10 cellular contexts compared by ENCODE assay signal in the genomic region with DNA sequence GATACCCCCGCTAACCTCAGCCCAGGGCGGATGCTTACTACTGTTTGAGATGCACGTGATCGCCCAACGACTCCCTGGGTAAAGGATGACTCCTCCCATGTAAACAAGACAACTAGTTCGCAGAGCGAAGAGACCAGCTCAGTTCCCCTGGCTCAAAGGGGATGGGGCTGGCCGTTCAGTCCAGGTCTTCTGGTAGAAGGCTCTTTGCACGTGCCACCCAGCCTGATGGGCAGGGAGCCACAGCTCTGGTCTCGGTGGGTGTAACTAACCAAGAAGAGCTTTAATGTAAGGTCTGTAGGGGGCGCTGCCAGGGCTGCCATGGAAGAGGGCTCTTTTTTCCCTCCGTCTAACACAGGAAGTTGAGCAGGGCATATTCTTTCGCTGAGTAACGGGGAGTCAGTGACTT. TPM values are rescaled to one million over a fixed set of nuclear protein-coding genes. Genes with fewer than 3 reads are reported as not detected.
DNase-seq lines count a peak whose midpoint lies in the region; ATAC-seq and TF ChIP-seq lines count a peak whose summit lies in the region.
"Had no signal": no experiment of that assay in that cellular context is flagged by ENCODE, and none has a peak within 500 bp of the region (broad histone marks: within the 10 kb centered on the region; RNA-seq: fewer than 3 reads in every experiment).

No MANE protein-coding gene starts in this region.

- peak; percentile 27 for TF ChIP-seq CTCF in CD14-positive monocyte (IDR thresholded peaks at IDR 0.05)

- H3K4me1 Mint-ChIP-seq in CD14-positive monocyte, result peaks cover 8% of the 10 kb centered on the region
- H3K4me1 Mint-ChIP-seq in naive thymus-derived CD4-positive, alpha-beta T cell, result peaks cover 8 to 16% (median 14%) of the 10 kb centered on the region in 7 donors

- H3K36me3 ChIP-seq in naive thymus-derived CD4-positive, alpha-beta T cell (ENCODE audit: control insufficient read depth in 2 of 3, insufficient read depth in 3 of 3, low read length in 3 of 3), result no peaks in the 10 kb centered on the region

- ATAC-seq in naive thymus-derived CD4-positive, alpha-beta T cell, result peak; percentile 90
- ATAC-seq in GM21717 (IDR thresholded peaks at IDR 0.05; ENCODE audit: unreplicated experiment), result no peak
- ATAC-seq in left lobe of liver, result no peak
- ATAC-seq in GM19452 (IDR thresholded peaks at IDR 0.05; ENCODE audit: unreplicated experiment), result no peak

- H3K36me3 Mint-ChIP-seq in CD14-positive monocyte, result no peaks in the 10 kb centered on the region
- H3K36me3 Mint-ChIP-seq in naive thymus-derived CD4-positive, alpha-beta T cell, result peaks cover 0 to 6% (median 0%) of the 10 kb centered on the region in 5 donors

- no peak for DNase-seq in CD14-positive monocyte (ENCODE audit: low spot score)
- peak; percentile 45 for DNase-seq in NCI-H774 (lab: John Stamatoyannopoulos, UW)
- DNase-seq in activated T-helper 9 cell treated with anti-CD3 and anti-CD28 coated beads, Interleukin-2, amount 50 U/mL, for 16 hours (ENCODE audit: low read depth), result peak; percentile 12
- DNase-seq in naive thymus-derived CD4-positive, alpha-beta T cell, result peak; percentile 13 to 76 (median 52)
- DNase-seq in left lobe of liver (ENCODE audit: low spot score), result no peak
- no peak for DNase-seq in C1 segment of cervical spinal cord (lab: John Stamatoyannopoulos, UW)
- DNase-seq: DMS53, foreskin melanocyte had no signal

- peaks cover 0 to 4% (median 0%) of the 10 kb centered on the region in 3 donors for H3K27me3 Mint-ChIP-seq in CD14-positive monocyte (ENCODE audit: low read depth in 3 of 3)
- peaks cover 0 to 4% (median 0%) of the 10 kb centered on the region in 5 donors for H3K27me3 Mint-ChIP-seq in naive thymus-derived CD4-positive, alpha-beta T cell

- H3K4me3 Mint-ChIP-seq in CD14-positive monocyte, result peak overlapping the region; percentile 64 to 77
- H3K4me3 Mint-ChIP-seq in naive thymus-derived CD4-positive, alpha-beta T cell, result peak overlapping the region; percentile 47 to 88 (median 78)

- peak overlapping the region; percentile 4 for H3K27ac ChIP-seq in naive thymus-derived CD4-positive, alpha-beta T cell (ENCODE audit: low read depth, low read length)

- POLR2A ChIA-PET in naive thymus-derived CD4-positive, alpha-beta T cell (lab: Charles Lee), result interaction anchor here (0.6 to 2.0 kb wide), 3 partner anchors 32 to 366 kb away, joined by 3 to 6 read pairs (median 4); a partner anchor contains a TSS

- H3K4me1 ChIP-seq in naive thymus-derived CD4-positive, alpha-beta T cell (ENCODE audit: control insufficient read depth in 2 of 2, insufficient read depth in 2 of 2, low read length in 2 of 2), result peaks cover 7 to 16% of the 10 kb centered on the region in 2 donors

- no peak overlapping the region for H3K27ac Mint-ChIP-seq in CD14-positive monocyte
- H3K27ac Mint-ChIP-seq in naive thymus-derived CD4-positive, alpha-beta T cell, result peak overlapping the region; percentile 17 to 88 (median 65)

- H3K27me3 ChIP-seq in naive thymus-derived CD4-positive, alpha-beta T cell (ENCODE audit: control insufficient read depth in 2 of 2, insufficient read depth in 2 of 2, low read length in 2 of 2), result no peaks in the 10 kb centered on the region

- no peaks in the 10 kb centered on the region for H3K9me3 ChIP-seq in naive thymus-derived CD4-positive, alpha-beta T cell (ENCODE audit: control insufficient read depth in 2 of 3, low read length in 3 of 3)

- CTCF ChIA-PET in naive thymus-derived CD4-positive, alpha-beta T cell (lab: Charles Lee), result interaction anchor here (0.8 to 1.8 kb wide), 4 partner anchors 9 to 34 kb away, joined by 3 to 6 read pairs (median 4); no protein-coding TSS in a partner anchor

- intact Hi-C loops in CD14-positive monocyte (cut with micrococcal nuclease), result no loop called here
- intact Hi-C loops in naive thymus-derived CD4-positive, alpha-beta T cell (cut with micrococcal nuclease), result loop anchor here in 1 of 2 donors (5.0 kb wide), 1 partner anchor 90 kb away; a partner anchor contains a TSS

- peak overlapping the region; percentile 54 for H3K4me3 ChIP-seq in naive thymus-derived CD4-positive, alpha-beta T cell (ENCODE audit: low read length)

- H3K9me3 Mint-ChIP-seq in CD14-positive monocyte, result peaks cover 0 to 5% (median 2%) of the 10 kb centered on the region in 7 donors
- peaks cover 0 to 3% (median 0%) of the 10 kb centered on the region in 11 donors for H3K9me3 Mint-ChIP-seq in naive thymus-derived CD4-positive, alpha-beta T cell

RNA-seq across cellular contexts. Expression of a gene that starts 49.4 kb away (rescaled TPM):
- 10 to 100 TPM; 17.7 to 23.3 TPM for polyA plus RNA-seq in CD14-positive monocyte
- 100 to 1,000 TPM in 2 of 5 experiments, 10 to 100 TPM in 3; 63.6 to 165 (median 89.3) TPM for total RNA-seq in naive thymus-derived CD4-positive, alpha-beta T cell
- 10 to 100 TPM; 85.6 to 95.1 TPM for polyA plus RNA-seq in naive thymus-derived CD4-positive, alpha-beta T cell
- total RNA-seq in left lobe of liver, result 37.0 TPM

Comparison
In these comparisons a context has a peak if more than half of its experiments do, and no peak if none do; other contexts are left out.
1. DNase-seq: peak in NCI-H774 (single experiment), activated T-helper 9 cell treated with anti-CD3 and anti-CD28 coated beads, Interleukin-2, amount 50 U/mL, for 16 hours (single experiment) and naive thymus-derived CD4-positive, alpha-beta T cell (9 of 9); none in CD14-positive monocyte (single experiment), left lobe of liver (single experiment) and C1 segment of cervical spinal cord (0 of 14).
2. H3K27ac Mint-ChIP-seq: peak in naive thymus-derived CD4-positive, alpha-beta T cell (9 of 9); none in CD14-positive monocyte (0 of 7).